In genomic region chr3:39410893-39411292, GRCh38 we compare ENCODE assay signal across 23 cellular contexts. TPM values are rescaled to one million over a fixed set of nuclear protein-coding genes. Genes with fewer than 3 reads are reported as not detected.
DNase-seq lines count a peak whose midpoint lies in the region; TF ChIP-seq lines count a peak whose summit lies in the region.
"Had no signal": no experiment of that assay in that cellular context is flagged by ENCODE, and none has a peak within 500 bp of the region (broad histone marks: within the 10 kb centered on the region; RNA-seq: fewer than 3 reads in every experiment).

No MANE protein-coding gene starts in this region.

- H3K4me3 Mint-ChIP-seq in activated T-cell treated with anti-CD3 and anti-CD28 coated beads, Interleukin-2, amount 50 U/mL, for 24 hours = peak overlapping the region; percentile 87
- peak overlapping the region; percentile 97 for H3K4me3 Mint-ChIP-seq in activated naive CD8-positive, alpha-beta T cell
- no peak overlapping the region for H3K4me3 Mint-ChIP-seq in nephron progenitor cell

- H3K4me3 ChIP-seq in HFF-Myc (replicated peaks; ENCODE audit: low read depth, low read length) = peak overlapping the region; percentile 68
- H3K4me3 ChIP-seq in prostate gland = no peak overlapping the region
- H3K4me3 ChIP-seq: heart right ventricle had no signal

- peaks cover 0 to 8% of the 10 kb centered on the region in 2 donors for H3K36me3 ChIP-seq in prostate gland

- no peak overlapping the region for H3K27ac ChIP-seq in prostate gland
- H3K27ac ChIP-seq: heart right ventricle had no signal

- intact Hi-C loops in prostate gland (cut with DNase I) = no loop called here

- H3K9me3 Mint-ChIP-seq in activated T-cell treated with anti-CD3 and anti-CD28 coated beads, Interleukin-2, amount 50 U/mL, for 24 hours = no peaks in the 10 kb centered on the region
- no peaks in the 10 kb centered on the region for H3K9me3 Mint-ChIP-seq in activated naive CD8-positive, alpha-beta T cell (ENCODE audit: low read depth)
- no peaks in the 10 kb centered on the region for H3K9me3 Mint-ChIP-seq in nephron progenitor cell
- H3K9me3 Mint-ChIP-seq: CD4-positive, CD25-positive, alpha-beta regulatory T cell; nephron; stimulated activated naive CD8-positive, alpha-beta T cell treated with anti-CD3 and anti-CD28 coated beads, Interleukin-15, amount 100 ng/mL, for 72 hours; type B pancreatic cell had no signal

- 95% methylated on average over 7 of the region's 7 CpGs for WGBS in prostate gland

- TF ChIP-seq CTCF in HFF-Myc (IDR thresholded peaks at IDR 0.05; ENCODE audit: low read depth, low read length, missing control alignments) (no peak), nephron progenitor cell (IDR thresholded peaks at IDR 0.05) (no peak), prostate gland (IDR thresholded peaks at IDR 0.05) (no peak)

- H3K27me3 Mint-ChIP-seq in activated T-cell treated with anti-CD3 and anti-CD28 coated beads, Interleukin-2, amount 50 U/mL, for 24 hours = no peaks in the 10 kb centered on the region
- no peaks in the 10 kb centered on the region for H3K27me3 Mint-ChIP-seq in activated naive CD8-positive, alpha-beta T cell
- H3K27me3 Mint-ChIP-seq in nephron progenitor cell (ENCODE audit: low read depth, poor library complexity) = no peaks in the 10 kb centered on the region
- H3K27me3 Mint-ChIP-seq: CD4-positive, CD25-positive, alpha-beta regulatory T cell; stimulated activated naive CD8-positive, alpha-beta T cell treated with anti-CD3 and anti-CD28 coated beads, Interleukin-15, amount 100 ng/mL, for 72 hours; type B pancreatic cell had no signal

- peaks cover 91% of the 10 kb centered on the region for H3K36me3 Mint-ChIP-seq in activated T-cell treated with anti-CD3 and anti-CD28 coated beads, Interleukin-2, amount 50 U/mL, for 24 hours (ENCODE audit: low read depth)
- peaks cover 26% of the 10 kb centered on the region for H3K36me3 Mint-ChIP-seq in activated naive CD8-positive, alpha-beta T cell
- peaks cover 63% of the 10 kb centered on the region for H3K36me3 Mint-ChIP-seq in nephron progenitor cell (ENCODE audit: low read depth)

- H3K27me3 ChIP-seq in prostate gland (replicated peaks; ENCODE audit: insufficient read depth) = no peaks in the 10 kb centered on the region
- H3K27me3 ChIP-seq: heart right ventricle had no signal

- no peaks in the 10 kb centered on the region for H3K4me1 ChIP-seq in prostate gland (replicated peaks)

- no peak for DNase-seq in activated T-cell treated with anti-CD3 and anti-CD28 coated beads, Interleukin-2, amount 50 U/mL, for 24 hours
- DNase-seq in activated T-cell treated with anti-CD3 and anti-CD28 coated beads, Interleukin-2, amount 50 U/mL, for 1 hour = no peak
- DNase-seq in HFF-Myc (ENCODE audit: extremely low read depth, low read depth) (no peak), nephron progenitor cell (no peak), prostate gland (ENCODE audit: low spot score) (no peak), putamen (ENCODE audit: low spot score) (no peak)
- DNase-seq in stimulated activated CD4-positive, alpha-beta T cell treated with anti-CD3 and anti-CD28 coated beads, Interleukin-15, amount 100 ng/mL, for 24 hours = no peak
- DNase-seq: amniotic stem cell; CD4-positive, CD25-positive, alpha-beta regulatory T cell; central memory CD4-positive, alpha-beta T cell; DMS79; effector memory CD4-positive, alpha-beta T cell; heart right ventricle; IMR-90; MV-4-11; NCI-H2029 treated with DMSO at 0.1 percent for 48 hours; NCI-H524; stimulated activated CD4-positive, alpha-beta T cell treated with anti-CD3 and anti-CD28 coated beads, Interleukin-12 subunit alpha, Interleukin-12 subunit beta, amount 100 ng/mL, for 4 hours; stimulated activated naive CD8-positive, alpha-beta T cell treated with anti-CD3 and anti-CD28 coated beads, Interleukin-15, amount 100 ng/mL, for 72 hours had no signal

- no peaks in the 10 kb centered on the region for H3K9me3 ChIP-seq in prostate gland
- H3K9me3 ChIP-seq: heart right ventricle had no signal

- H3K4me1 Mint-ChIP-seq in activated T-cell treated with anti-CD3 and anti-CD28 coated beads, Interleukin-2, amount 50 U/mL, for 24 hours (ENCODE audit: low read depth) = peaks cover 53% of the 10 kb centered on the region
- peaks cover 51% of the 10 kb centered on the region for H3K4me1 Mint-ChIP-seq in activated naive CD8-positive, alpha-beta T cell (ENCODE audit: low read depth)
- H3K4me1 Mint-ChIP-seq in nephron progenitor cell = peaks cover 41% of the 10 kb centered on the region

- peak overlapping the region; percentile 98 for H3K27ac Mint-ChIP-seq in activated T-cell treated with anti-CD3 and anti-CD28 coated beads, Interleukin-2, amount 50 U/mL, for 24 hours
- H3K27ac Mint-ChIP-seq in activated naive CD8-positive, alpha-beta T cell = peak overlapping the region; percentile 30
- H3K27ac Mint-ChIP-seq in nephron progenitor cell = peak overlapping the region; percentile 75
- H3K27ac Mint-ChIP-seq: nephron had no signal

- no peak for TF ChIP-seq POLR2A in prostate gland (IDR thresholded peaks at IDR 0.05)

RNA-seq across cellular contexts. Expression of gene RPSA, which starts 4.4 kb away (rescaled TPM):
- 1,000 to 10,000 TPM in 1 of 2 donors, 100 to 1,000 TPM in 1; 732 to 1,080 TPM for total RNA-seq in prostate gland

RNA-seq across cellular contexts. Expression of gene SLC25A38, which starts 27.7 kb away (rescaled TPM):
- total RNA-seq in prostate gland = 10 to 100 TPM; 36.7 to 72.4 TPM

RNA-seq across cellular contexts. Expression of gene MOBP, which starts 56.6 kb away (rescaled TPM):
- 1 to 10 TPM in 1 of 2 donors, not detected in 1; 2.4 TPM for total RNA-seq in prostate gland
- total RNA-seq: CD4-positive, CD25-positive, alpha-beta regulatory T cell; IMR-90; renal cortical epithelial cell had no signal

Comparison
In these comparisons a context has a peak if more than half of its experiments do, and no peak if none do; other contexts are left out.
1. H3K27ac Mint-ChIP-seq: peak in every context shown above with its lines; median percentile 98 in activated T-cell treated with anti-CD3 and anti-CD28 coated beads, Interleukin-2, amount 50 U/mL, for 24 hours; 75 in nephron progenitor cell; 30 in activated naive CD8-positive, alpha-beta T cell.